Comparison of ENCODE assay signal across 10 cellular contexts in genomic region chr2:85890522-85891176, GRCh38. TPM values are rescaled to one million over a fixed set of nuclear protein-coding genes. Genes with fewer than 3 reads are reported as not detected.
DNase-seq lines count a peak whose midpoint lies in the region; ATAC-seq, FAIRE-seq and TF ChIP-seq lines count a peak whose summit lies in the region.
"Had no signal": no experiment of that assay in that cellular context is flagged by ENCODE, and none has a peak within 500 bp of the region (broad histone marks: within the 10 kb centered on the region; RNA-seq: fewer than 3 reads in every experiment).

No MANE protein-coding gene starts in this region.

- H3K9me2 ChIP-seq in Karpas-422 (replicated peaks; ENCODE audit: insufficient read depth, low read length) = no peaks in the 10 kb centered on the region

- no peak for DNase-seq in CD4-positive, alpha-beta T cell
- no peak for DNase-seq in Karpas-422
- DNase-seq in K562 (ENCODE audit: extremely low read depth in 1 of 4, low spot score in 3 of 4) = peak in 3 of 4 experiments; percentile 40 to 53 (median 42)
- no peak for DNase-seq in neural crest cell (ENCODE audit: low read depth, low spot score)
- DNase-seq in ACHN = no peak
- no peak for DNase-seq in endodermal cell
- DNase-seq: NK-92 treated with Interleukin-12 subunit alpha and Interleukin-12 subunit beta, amount 100 ng/mL, for 24 hours had no signal

- H3K9me3 ChIP-seq in CD4-positive, alpha-beta T cell (ENCODE audit: control insufficient read depth, low read length) = no peaks in the 10 kb centered on the region
- no peaks in the 10 kb centered on the region for H3K9me3 ChIP-seq in Karpas-422 (ENCODE audit: low read length)
- H3K9me3 ChIP-seq in K562 (replicated peaks; ENCODE audit: control insufficient read depth, insufficient read depth, low read depth, low read length) = no peaks in the 10 kb centered on the region
- peaks cover 14% of the 10 kb centered on the region for H3K9me3 ChIP-seq in endodermal cell (ENCODE audit: control insufficient read depth, low read length)

- H3K27ac Mint-ChIP-seq in CD4-positive, alpha-beta T cell = peak overlapping the region; percentile 95
- H3K27ac Mint-ChIP-seq in neural crest cell (ENCODE audit: unreplicated experiment) = peak overlapping the region; percentile 94
- no peak overlapping the region for H3K27ac Mint-ChIP-seq in endodermal cell

- H3K27ac ChIP-seq in CD4-positive, alpha-beta T cell (ENCODE audit: low read depth, low read length) = no peak overlapping the region
- H3K27ac ChIP-seq in Karpas-422 (ENCODE audit: low read length) (no peak overlapping the region), K562 (ENCODE audit: extremely low read depth, low read depth, low read length) (0 out of 3 replicates have a peak overlapping the region, but pooled peaks have one; percentile 30), endodermal cell (ENCODE audit: low read depth, low read length) (no peak overlapping the region)

- peak; percentile 90 for FAIRE-seq in K562 (lab: Jason Lieb, UNC)
- FAIRE-seq: kidney had no signal

- H3K27me3 Mint-ChIP-seq in CD4-positive, alpha-beta T cell = no peaks in the 10 kb centered on the region
- H3K27me3 Mint-ChIP-seq in neural crest cell (ENCODE audit: low read depth) = peaks cover 10% of the 10 kb centered on the region
- peaks cover 18% of the 10 kb centered on the region for H3K27me3 Mint-ChIP-seq in endodermal cell (ENCODE audit: insufficient read depth)

- in situ Hi-C loops in K562 (cut with MboI) (no loop called here), ACHN (cut with HindIII; ENCODE audit: low pct_ligation_motif_present, low pct_unique_long_range_greater_than_20kb, low sequenced_read_pairs) (no loop called here)

- 28% methylated on average over 5 of the region's 5 CpGs for WGBS in K562 (ENCODE audit: insufficient coverage, low coverage, missing lambda C conversion rate)
- 91 to 92% methylated on average over 1 to 5 of the region's 5 CpGs for WGBS in endodermal cell (ENCODE audit: insufficient coverage in 1 of 2, insufficient read length in 1 of 2), 2 experiments

- H3K4me1 Mint-ChIP-seq in CD4-positive, alpha-beta T cell (ENCODE audit: low read depth) = peaks cover 51% of the 10 kb centered on the region
- peaks cover 57% of the 10 kb centered on the region for H3K4me1 Mint-ChIP-seq in neural crest cell
- H3K4me1 Mint-ChIP-seq in endodermal cell = peaks cover 34% of the 10 kb centered on the region

- POLR2A ChIA-PET in CD4-positive, alpha-beta T cell (lab: Charles Lee) = interaction anchor here (0.5 to 4.1 kb wide), 4 partner anchors 24 to 215 kb away, joined by 3 to 38 read pairs (median 14); partner anchors contain the start of genes POLR1A and PTCD3
- POLR2A ChIA-PET in K562 (lab: Yijun Ruan, JAX) = interaction anchor here (0.6 to 1.5 kb wide), 3 partner anchors 9 to 588 kb away, joined by 3 to 8 read pairs (median 5); no protein-coding TSS in a partner anchor

- H2AFZ ChIP-seq in Karpas-422 (ENCODE audit: low read length) (peak overlapping the region; percentile 27; the same call in 1 of the 2 replicates), K562 (ENCODE audit: low read depth, low read length) (peak overlapping the region; percentile 81)

- intact Hi-C loops in CD4-positive, alpha-beta T cell (cut with DNase I, micrococcal nuclease) = no loop called here
- intact Hi-C loops in K562 (cut with micrococcal nuclease) = no loop called here

- CTCF ChIA-PET in CD4-positive, alpha-beta T cell (lab: Charles Lee) = interaction anchor here (0.7 to 5.8 kb wide), 5 partner anchors 10 to 188 kb away, joined by 4 to 71 read pairs (median 52); no protein-coding TSS in a partner anchor
- CTCF ChIA-PET in K562 (lab: Yijun Ruan, JAX; ENCODE audit: low intra/inter-chr PET ratio) = interaction anchor here (0.6 kb wide), 1 partner anchor 857 kb away, joined by 3 read pairs; no protein-coding TSS in a partner anchor

- H3K9ac ChIP-seq in Karpas-422 (ENCODE audit: low read length) (no peak overlapping the region), K562 (ENCODE audit: insufficient read depth in 1 of 2, low read depth in 2 of 2, low read length in 2 of 2) (0 out of 4 replicates have a peak overlapping the region, but pooled peaks of 1 of the 2 experiments have one; percentile 1), endodermal cell (ENCODE audit: extremely low read depth, low read length, poor library complexity, severe bottlenecking) (no peak overlapping the region)

- H3K4me3 Mint-ChIP-seq in CD4-positive, alpha-beta T cell = peak overlapping the region; percentile 78
- peak overlapping the region; percentile 79 for H3K4me3 Mint-ChIP-seq in neural crest cell
- no peak overlapping the region for H3K4me3 Mint-ChIP-seq in endodermal cell

- no peak; a peak in 1 of 4 replicates for TF ChIP-seq RAD21 in K562 (CRISPR knock-in tag; conservative IDR thresholded peaks at IDR 0.05 in 1 of 2, IDR thresholded peaks at IDR 0.05 in 1 of 2)

- no peak for TF ChIP-seq CTCF in CD4-positive, alpha-beta T cell (IDR thresholded peaks at IDR 0.05)
- TF ChIP-seq CTCF in K562 (IDR thresholded peaks at IDR 0.05 in 2 of 3, conservative IDR thresholded peaks at IDR 0.05 in 1 of 3; ENCODE audit: insufficient read depth in 2 of 3, low read depth in 1 of 3, low read length in 3 of 3) (no peak), neural crest cell (conservative IDR thresholded peaks at IDR 0.05) (no peak), endodermal cell (conservative IDR thresholded peaks at IDR 0.05) (no peak)

- H3K4me3 ChIP-seq in Karpas-422 (ENCODE audit: low read length) (no peak overlapping the region), K562 (no peak overlapping the region), endodermal cell (ENCODE audit: low read length) (no peak overlapping the region)

- no peak for TF ChIP-seq POLR2A in K562 (conservative IDR thresholded peaks at IDR 0.05)

- H4K20me1 ChIP-seq in Karpas-422 (ENCODE audit: insufficient read depth, low read depth, low read length) = no peaks in the 10 kb centered on the region
- no peaks in the 10 kb centered on the region for H4K20me1 ChIP-seq in K562 (replicated peaks; ENCODE audit: control insufficient read depth, insufficient read depth, low read length)

- no TSS peak for BruUV-seq in K562 (replicated peaks; lab: Mats Ljungman, UMichigan)

- no peak for ATAC-seq in CD4-positive, alpha-beta T cell (ENCODE audit: poor library complexity)
- ATAC-seq in K562 = no peak
- no peak for ATAC-seq in HG02759 (IDR thresholded peaks at IDR 0.05; ENCODE audit: unreplicated experiment)
- no peak for ATAC-seq in GM19395 (IDR thresholded peaks at IDR 0.05; ENCODE audit: unreplicated experiment)

- no peaks in the 10 kb centered on the region for H3K9me3 Mint-ChIP-seq in CD4-positive, alpha-beta T cell
- H3K9me3 Mint-ChIP-seq in neural crest cell (no peaks in the 10 kb centered on the region), endodermal cell (peaks cover 16% of the 10 kb centered on the region)

- peaks cover 18% of the 10 kb centered on the region for H3K36me3 Mint-ChIP-seq in CD4-positive, alpha-beta T cell (ENCODE audit: low read depth)
- H3K36me3 Mint-ChIP-seq in neural crest cell (ENCODE audit: low read depth) (no peaks in the 10 kb centered on the region), endodermal cell (ENCODE audit: low read depth) (peaks cover 2% of the 10 kb centered on the region)

- no peaks in the 10 kb centered on the region for H3K27me3 ChIP-seq in CD4-positive, alpha-beta T cell (ENCODE audit: control insufficient read depth, insufficient read depth, low read length)
- 0 out of 2 replicates have a peak, but pooled peaks cover 2% of the 10 kb centered on the region for H3K27me3 ChIP-seq in Karpas-422 (ENCODE audit: low read length)
- no peaks in the 10 kb centered on the region for H3K27me3 ChIP-seq in K562 (ENCODE audit: control insufficient read depth in 2 of 2, insufficient read depth in 2 of 2, low read length in 2 of 2)
- no peaks in the 10 kb centered on the region for H3K27me3 ChIP-seq in endodermal cell (ENCODE audit: control insufficient read depth, insufficient read depth, low read length, poor library complexity, severe bottlenecking)

- H3K79me2 ChIP-seq in Karpas-422 (ENCODE audit: low read length) (no peaks in the 10 kb centered on the region), K562 (ENCODE audit: control insufficient read depth, insufficient read depth, low read length) (0 out of 3 replicates have a peak, but pooled peaks cover 8% of the 10 kb centered on the region)

- H3K36me3 ChIP-seq in Karpas-422 (ENCODE audit: insufficient read depth, low read length) (no peaks in the 10 kb centered on the region), K562 (ENCODE audit: control insufficient read depth, insufficient read depth, low read length) (no peaks in the 10 kb centered on the region; the same call in 2 of the 3 replicates), endodermal cell (ENCODE audit: control insufficient read depth, insufficient read depth, low read length) (no peaks in the 10 kb centered on the region)

- TF ChIP-seq EP300 in K562 (IDR thresholded peaks at IDR 0.05; ENCODE audit: low read length) = peak; percentile 63

- H3K9me1 ChIP-seq in K562 (ENCODE audit: control insufficient read depth, insufficient read depth, low read length) = no peaks in the 10 kb centered on the region

- H3K4me2 ChIP-seq in Karpas-422 (ENCODE audit: low read depth, low read length, poor library complexity, severe bottlenecking) = no peak overlapping the region
- peak overlapping the region; percentile 39 for H3K4me2 ChIP-seq in K562 (ENCODE audit: insufficient read depth, low read length)

- H3K4me1 ChIP-seq in Karpas-422 (ENCODE audit: low read length) (peaks cover 21% of the 10 kb centered on the region), K562 (replicated peaks in 1 of 2; ENCODE audit: control insufficient read depth in 2 of 2, insufficient read depth in 2 of 2, low read length in 2 of 2) (peaks cover 25 to 35% of the 10 kb centered on the region in 2 experiments; a peak in 4 of 5 replicates), endodermal cell (ENCODE audit: control insufficient read depth, insufficient read depth, low read length) (no peaks in the 10 kb centered on the region)

RNA-seq across cellular contexts. Expression of gene ST3GAL5, which starts 1.9 kb away (rescaled TPM):
- total RNA-seq in CD4-positive, alpha-beta T cell = 10 to 100 TPM; 76.7 to 77.8 TPM
- 3.8 and 5.0 TPM in 2 replicates for total RNA-seq in Karpas-422 (2014; rRNA removed; shearing (Covaris generic); ENCODE audit: low replicate concordance)
- total RNA-seq in K562 (2011; cell fraction: chromatin; rRNA removed; ENCODE audit: low replicate concordance) = 39.5 and 67.1 TPM in 2 replicates
- 22.7 and 28.6 TPM in 2 replicates for total RNA-seq in K562 (2011; cell fraction: nucleolus; rRNA removed)
- total RNA-seq in K562 (2011; cell fraction: nucleoplasm; rRNA removed) = 36.4 and 54.3 TPM in 2 replicates
- 4.1 and 6.3 TPM in 2 replicates for total RNA-seq in K562 (2014; rRNA removed)
- 4.4 and 4.9 TPM in 2 replicates for total RNA-seq in K562 (2014; rRNA removed; fragmentation: Illumina TruSeq; extraction: Trizol)
- total RNA-seq in K562 (2015; rRNA removed; fragmentation: Illumina TruSeq; extraction: Trizol) = 2.9 and 3.6 TPM in 2 replicates
- total RNA-seq in K562 (2021) = 4.0 and 4.2 TPM in 2 replicates
- polyA plus RNA-seq in K562 (2011; rRNA removed) = 7.9 and 10.0 TPM in 2 replicates
- polyA plus RNA-seq in K562 (2011; cell fraction: cytosol; rRNA removed) = 2.8 and 4.2 TPM in 2 replicates
- 7.7 and 8.6 TPM in 2 replicates for polyA plus RNA-seq in K562 (2011; cell fraction: nucleus; rRNA removed)
- 2.7 and 8.7 TPM in 2 replicates for polyA plus RNA-seq in K562 (2012)
- polyA plus RNA-seq in K562 (2014; fragmentation: Illumina TruSeq; extraction: Trizol) = 3.5 and 4.1 TPM in 2 replicates
- polyA plus RNA-seq in K562 (2014; fragmentation: Nextera tagmentation; extraction: Ambion mirVana) = 1 to 10 TPM; 1.6 to 1.8 TPM
- 3.1 and 4.4 TPM in 2 replicates for polyA plus RNA-seq in K562 (2014; rRNA removed)
- 11.3 and 14.3 TPM in 2 replicates for polyA minus RNA-seq in K562 (2011; rRNA and poly(A)+ RNA removed)
- 2.3 and 3.1 TPM in 2 replicates for polyA minus RNA-seq in K562 (2011; cell fraction: cytosol; rRNA and poly(A)+ RNA removed)
- polyA minus RNA-seq in K562 (2011; cell fraction: nucleus; rRNA and poly(A)+ RNA removed) = 6.5 and 12.1 TPM in 2 replicates
- total RNA-seq in neural crest cell = 16.0 and 17.6 TPM in 2 replicates
- 10 to 100 TPM; 26.6 to 27.4 TPM for total RNA-seq in endodermal cell
- polyA plus RNA-seq in endodermal cell (2013, experiment 1 of 2) = 15.1 TPM
- polyA plus RNA-seq in endodermal cell (2013, experiment 2 of 2) = 15.8 TPM

Comparison
In these comparisons a context has a peak if more than half of its experiments do, and no peak if none do; other contexts are left out.
1. DNase-seq: peak in K562 (3 of 4); none in CD4-positive, alpha-beta T cell (0 of 10), Karpas-422 (single experiment), neural crest cell (single experiment), ACHN (single experiment) and endodermal cell (single experiment).